ENCODE assay signal across 18 cellular contexts in the genomic region with DNA sequence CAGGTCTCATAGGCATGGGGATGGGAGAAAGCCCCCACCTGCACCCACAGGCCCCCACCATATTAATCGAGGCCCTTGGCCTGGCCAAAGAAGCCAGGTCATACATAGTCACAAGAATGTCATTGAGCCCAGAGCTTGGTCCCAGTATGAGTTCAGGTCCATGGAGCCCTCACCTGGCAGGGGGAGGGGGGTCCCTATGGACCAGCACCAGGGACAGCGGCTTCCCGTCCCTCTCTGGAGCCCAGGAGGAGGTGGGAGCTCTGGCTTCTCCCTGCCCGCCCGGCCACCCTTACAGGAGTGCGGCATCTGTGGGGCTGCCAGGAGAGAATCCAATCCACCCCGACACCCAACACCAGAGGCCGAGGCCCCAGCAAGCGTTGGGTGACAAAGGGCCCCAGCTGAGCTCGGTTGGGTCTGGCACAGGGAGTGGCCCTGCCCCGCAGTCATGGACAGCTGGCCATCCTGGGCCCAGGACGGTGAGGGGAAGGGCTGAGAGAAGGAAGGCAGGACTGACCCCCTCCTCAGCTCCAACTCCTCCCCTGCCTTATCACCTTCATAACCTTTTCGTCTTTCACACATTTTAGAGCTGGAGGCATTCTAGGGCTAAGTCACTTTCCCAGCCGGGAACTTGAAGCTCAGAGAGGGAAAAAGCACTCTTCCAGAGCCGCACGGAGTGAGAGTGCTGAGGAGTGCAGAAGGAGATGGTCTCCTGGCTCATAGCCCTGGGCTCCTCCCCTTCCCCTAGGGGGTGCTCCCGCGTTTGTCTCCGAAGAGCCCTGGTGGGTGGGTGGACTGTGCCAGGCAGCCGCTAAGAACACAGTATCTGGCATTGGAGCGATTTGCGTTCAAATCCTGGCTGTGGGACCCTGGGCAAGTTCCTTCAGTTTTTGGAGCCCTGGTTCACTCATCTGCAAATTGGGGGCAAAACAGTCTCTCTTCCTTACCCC. TPM values are rescaled to one million over a fixed set of nuclear protein-coding genes. Genes with fewer than 3 reads are reported as not detected.
A peak's percentile ranks its signal among the peaks of the same experiment; 100 is the strongest.
DNase-seq lines count a peak whose midpoint lies in the region; ATAC-seq, FAIRE-seq and TF ChIP-seq lines count a peak whose summit lies in the region.
"Had no signal": no experiment of that assay in that cellular context is flagged by ENCODE, and none has a peak within 500 bp of the region (broad histone marks: within the 10 kb centered on the region; RNA-seq: fewer than 3 reads in every experiment).

No MANE protein-coding gene starts in this region.

- no peaks in the 10 kb centered on the region for H3K36me3 ChIP-seq in GM23338 (ENCODE audit: insufficient read depth)

- WGBS in A549 (ENCODE audit: missing lambda C conversion rate) = 52% methylated on average over 13 of the region's 22 CpGs

- H3K79me2 ChIP-seq in GM23338 (replicated peaks; ENCODE audit: insufficient read depth) = no peaks in the 10 kb centered on the region

- no peaks in the 10 kb centered on the region for H3K9me3 ChIP-seq in A549

- CTCF ChIA-PET in A549 (lab: Yijun Ruan, JAX) (no interaction called here), WTC11 (lab: Charles Lee) (interaction anchor here (0.6 to 1.0 kb wide), 3 partner anchors 14 to 288 kb away, joined by 3 read pairs; no protein-coding TSS in a partner anchor)

- no peak for TF ChIP-seq POLR2A in A549 (IDR thresholded peaks at IDR 0.05; ENCODE audit: low read length)

- H3K9me2 ChIP-seq in GM23338 (ENCODE audit: insufficient read depth) = no peaks in the 10 kb centered on the region

- H3K27ac ChIP-seq in A549 = no peak overlapping the region
- no peak overlapping the region for H3K27ac ChIP-seq in GM23338 (ENCODE audit: low read depth)

- H2AFZ ChIP-seq in GM23338 = no peak overlapping the region

- no peaks in the 10 kb centered on the region for H3K4me1 ChIP-seq in A549
- H3K4me1 ChIP-seq in GM23338 (ENCODE audit: insufficient read depth) = peaks cover 3% of the 10 kb centered on the region

- POLR2A ChIA-PET in A549 (lab: Yijun Ruan, JAX) (no interaction called here), WTC11 (lab: Charles Lee) (no interaction called here)

- H3K27ac Mint-ChIP-seq in GM23338 = no peak overlapping the region
- H3K27ac Mint-ChIP-seq in WTC11 = no peak overlapping the region
- H3K27ac Mint-ChIP-seq in nephron progenitor cell = no peak overlapping the region
- H3K27ac Mint-ChIP-seq: CD4-positive, CD25-positive, alpha-beta regulatory T cell; IgD-negative memory B cell had no signal

- H4K20me1 ChIP-seq in GM23338 (replicated peaks; ENCODE audit: insufficient read depth) = no peaks in the 10 kb centered on the region

- TF ChIP-seq CTCF in A549 (IDR thresholded peaks at IDR 0.05) (no peak), GM23338 (conservative IDR thresholded peaks at IDR 0.05; ENCODE audit: low read depth in 2 of 2) (peak; percentile 11 to 51; a peak in 2 of 4 replicates), WTC11 (IDR thresholded peaks at IDR 0.05) (no peak), nephron progenitor cell (IDR thresholded peaks at IDR 0.05) (no peak)

- H3K4me3 Mint-ChIP-seq in GM23338 = no peak overlapping the region
- H3K4me3 Mint-ChIP-seq in WTC11 = no peak overlapping the region
- H3K4me3 Mint-ChIP-seq in nephron progenitor cell = no peak overlapping the region
- H3K4me3 Mint-ChIP-seq: CD4-positive, CD25-positive, alpha-beta regulatory T cell; IgD-negative memory B cell had no signal

- peaks cover 6% of the 10 kb centered on the region for H3K27me3 Mint-ChIP-seq in GM23338 (ENCODE audit: insufficient read depth, low read depth, poor library complexity)
- H3K27me3 Mint-ChIP-seq in WTC11 (ENCODE audit: low read depth) = no peaks in the 10 kb centered on the region
- peaks cover 66% of the 10 kb centered on the region for H3K27me3 Mint-ChIP-seq in nephron progenitor cell (ENCODE audit: low read depth, poor library complexity)
- H3K27me3 Mint-ChIP-seq: IgD-negative memory B cell had no signal

- FAIRE-seq in A549 (lab: Jason Lieb, UNC) = no peak

- H3K4me3 ChIP-seq in A549 (no peak overlapping the region), GM23338 (no peak overlapping the region)

- H3K4me1 Mint-ChIP-seq in GM23338 = peaks cover 2% of the 10 kb centered on the region; the same call in 2 of the 3 replicates
- peaks cover 3% of the 10 kb centered on the region for H3K4me1 Mint-ChIP-seq in WTC11
- H3K4me1 Mint-ChIP-seq in nephron progenitor cell = no peaks in the 10 kb centered on the region
- H3K4me1 Mint-ChIP-seq: CD4-positive, CD25-positive, alpha-beta regulatory T cell had no signal

- no peak for TF ChIP-seq RAD21 in A549 (conservative IDR thresholded peaks at IDR 0.05 in 1 of 2, IDR thresholded peaks at IDR 0.05 in 1 of 2)

- ATAC-seq in A549 (no peak), GM23338 (peak; percentile 89), WTC11 (peak; percentile 69), GM18870 (IDR thresholded peaks at IDR 0.05; ENCODE audit: unreplicated experiment) (no peak), GM19023 (IDR thresholded peaks at IDR 0.05; ENCODE audit: unreplicated experiment) (no peak)

- no peaks in the 10 kb centered on the region for H3F3A ChIP-seq in GM23338 (replicated peaks; ENCODE audit: low read depth)

- no peak overlapping the region for H3K4me2 ChIP-seq in A549
- no peak overlapping the region for H3K4me2 ChIP-seq in GM23338

- DNase-seq in A549 (ENCODE audit: low read depth in 1 of 2, low spot score in 1 of 2) = no peak
- peak; percentile 46 for DNase-seq in GM23338 (ENCODE audit: low spot score)
- DNase-seq in WTC11 (ENCODE audit: low spot score) = peak; percentile 49
- peak; percentile 49 for DNase-seq in nephron progenitor cell
- no peak for DNase-seq in SIG-M5 (lab: John Stamatoyannopoulos, UW)
- no peak for DNase-seq in dedifferentiated amniotic fluid mesenchymal stem cell (ENCODE audit: extremely low spot score)
- DNase-seq: AML-193; CD4-positive, CD25-positive, alpha-beta regulatory T cell; DMS79; GDM1; NCI-H1048; NCI-H146; NCI-H2227 treated with DMSO at 0.1 percent for 48 hours; NCI-H524 treated with DMSO at 0.1 percent for 48 hours; NK-92 treated with Interleukin-12 subunit alpha and Interleukin-12 subunit beta, amount 100 ng/mL, for 24 hours had no signal

- no peaks in the 10 kb centered on the region for H3K9me3 Mint-ChIP-seq in GM23338
- no peaks in the 10 kb centered on the region for H3K9me3 Mint-ChIP-seq in WTC11
- H3K9me3 Mint-ChIP-seq in nephron progenitor cell = no peaks in the 10 kb centered on the region
- H3K9me3 Mint-ChIP-seq: CD4-positive, CD25-positive, alpha-beta regulatory T cell; IgD-negative memory B cell had no signal

- no peaks in the 10 kb centered on the region for H3K27me3 ChIP-seq in GM23338 (ENCODE audit: insufficient read depth)

- H3K36me3 Mint-ChIP-seq in GM23338 (ENCODE audit: low read depth) (no peaks in the 10 kb centered on the region), WTC11 (no peaks in the 10 kb centered on the region), nephron progenitor cell (ENCODE audit: low read depth) (no peaks in the 10 kb centered on the region)
- H3K36me3 Mint-ChIP-seq: CD4-positive, CD25-positive, alpha-beta regulatory T cell; IgD-negative memory B cell had no signal

- TF ChIP-seq EP300 in A549 (IDR thresholded peaks at IDR 0.05) = no peak

TF ChIP-seq in A549, 52 proteins besides CTCF, POLR2A, EP300 and RAD21 (continues in another document):
- TF ChIP-seq CHD4 (IDR thresholded peaks at IDR 0.05; ENCODE audit: borderline replicate concordance) = no peak

TF ChIP-seq in GM23338, 12 proteins besides CTCF, POLR2A, EP300 and RAD21 (continues in another document):
- TF ChIP-seq NANOG (IDR thresholded peaks at IDR 0.05; ENCODE audit: borderline replicate concordance) = no peak

TF ChIP-seq in WTC11, 78 proteins besides CTCF, POLR2A, EP300 and RAD21:
- no peak for TF ChIP-seq AFF4 (CRISPR knock-in tag; IDR thresholded peaks at IDR 0.05; ENCODE audit: borderline replicate concordance)
TF ChIP-seq in WTC11: peak in this region for 0.

RNA-seq across cellular contexts. Expression of gene ATP2B2, which starts 54.6 kb away (rescaled TPM):
- polyA plus RNA-seq in A549 (2011; rRNA removed) (0.04 and 0.08 TPM in 2 replicates), A549 (2017; fragmentation: RNase III; extraction: RNeasy Plus Mini Kit Qiagen cat#74134 plus additional on column Dnase treatment) (0.03 to 0.05 TPM (median 0.03 TPM) in 3 replicates), GM23338 (2016; fragmentation: Nextera tagmentation; extraction: Ambion mirVana) (0.42 TPM in 1 of 2 replicates, not detected in the other)
- 0.01 TPM in 1 of 2 replicates, not detected in the other for polyA plus RNA-seq in A549 (2012; cell fraction: cytosol; rRNA removed)
- 0.02 TPM in 1 of 2 replicates, not detected in the other for polyA plus RNA-seq in A549 (2012; cell fraction: nucleus; rRNA removed)
- polyA minus RNA-seq in A549 (2011; rRNA and poly(A)+ RNA removed) = not detected in 2 replicates
- 0.35 and 0.63 TPM in 2 replicates for total RNA-seq in GM23338 (2014; rRNA removed; shearing (Covaris generic))
- 0.48 to 0.62 TPM (median 0.57 TPM) in 3 replicates for total RNA-seq in WTC11 (2021)
- total RNA-seq: CD4-positive, CD25-positive, alpha-beta regulatory T cell had no signal
- polyA plus RNA-seq: IgD-negative memory B cell had no signal

Comparison
In these comparisons a context has a peak if more than half of its experiments do, and no peak if none do; other contexts are left out.
1. ATAC-seq: peak in GM23338 (single experiment) and WTC11 (single experiment); none in A549 (0 of 2), GM18870 (single experiment) and GM19023 (single experiment).
2. DNase-seq: peak in GM23338 (single experiment), WTC11 (single experiment) and nephron progenitor cell (single experiment); none in A549 (0 of 2), SIG-M5 (single experiment) and dedifferentiated amniotic fluid mesenchymal stem cell (single experiment).
3. CTCF ChIP-seq: peak in GM23338 (2 of 2); none in A549 (single experiment), WTC11 (single experiment) and nephron progenitor cell (single experiment).